ENCODE assay signal across 26 cellular contexts in genomic region chrX:10341309-10341708, GRCh38.
"Had no signal": no experiment of that assay in that cellular context is flagged by ENCODE, and none has a peak within 500 bp of the region (broad histone marks: within the 10 kb centered on the region; RNA-seq: fewer than 3 reads in every experiment).

No MANE protein-coding gene starts in this region.

- H3K27ac Mint-ChIP-seq: activated CD4-positive, alpha-beta memory T cell treated with anti-CD3 and anti-CD28 coated beads for 36 hours; activated naive CD4-positive, alpha-beta T cell treated with anti-CD3 and anti-CD28 coated beads for 36 hours; activated naive CD8-positive, alpha-beta T cell treated with anti-CD3 and anti-CD28 coated beads for 36 hours; activated T-helper 1 cell treated with anti-CD3 and anti-CD28 coated beads, Interleukin-12 subunit alpha, Interleukin-12 subunit beta, Interleukin-2, Interleukin-4 antibody, amounts not matched to agents 30 ng/mL and 10 ng/mL and 1 ng/mL, durations not matched to agents 14 hours and 24 hours and 36 hours; brain; natural killer cell treated with Interleukin-12 subunit alpha and Interleukin-12 subunit beta and Interleukin-15 and Interleukin-18, amount 100 ng/mL, for 72 hours; progenitor cell of endocrine pancreas had no signal

- H3K4me3 ChIP-seq: adrenal gland, esophagus muscularis mucosa, left lung, lower lobe of right lung, mucosa of descending colon, right lobe of liver, testis had no signal

- H3K4me1 Mint-ChIP-seq: activated naive CD8-positive, alpha-beta T cell treated with anti-CD3 and anti-CD28 coated beads for 36 hours; brain had no signal

- ATAC-seq: activated CD4-positive, CD25-positive, alpha-beta regulatory T cell treated with anti-CD3 and anti-CD28 coated beads, Interleukin-2, amount 50 U/mL, for 24 hours; left lung; lower lobe of right lung; mucosa of descending colon; natural killer cell treated with Interleukin-12 subunit alpha and Interleukin-12 subunit beta and Interleukin-15 and Interleukin-18, amount 100 ng/mL, for 72 hours; right lobe of liver; stimulated activated naive CD8-positive, alpha-beta T cell treated with anti-CD3 and anti-CD28 coated beads, Interleukin-15, Interleukin-2, amounts not matched to agents 100 U/mL and 50 U/mL, for 24 hours had no signal

- H3K27me3 ChIP-seq: esophagus muscularis mucosa, left lung, right lobe of liver, testis had no signal

- H3K9me3 ChIP-seq: adrenal gland, left lung, lower lobe of right lung, mucosa of descending colon, right lobe of liver, testis had no signal

- H3K27ac ChIP-seq: adrenal gland, esophagus muscularis mucosa, left lung, lower lobe of right lung, right lobe of liver, testis had no signal

- H3K36me3 Mint-ChIP-seq: activated CD4-positive, alpha-beta memory T cell treated with anti-CD3 and anti-CD28 coated beads for 36 hours; activated naive CD8-positive, alpha-beta T cell treated with anti-CD3 and anti-CD28 coated beads for 36 hours; brain; natural killer cell treated with Interleukin-12 subunit alpha and Interleukin-12 subunit beta and Interleukin-15 and Interleukin-18, amount 100 ng/mL, for 72 hours had no signal

- H3K27me3 Mint-ChIP-seq: activated CD4-positive, alpha-beta memory T cell treated with anti-CD3 and anti-CD28 coated beads for 36 hours; progenitor cell of endocrine pancreas had no signal

- H3K9me3 Mint-ChIP-seq: activated CD4-positive, alpha-beta memory T cell treated with anti-CD3 and anti-CD28 coated beads for 36 hours; activated naive CD4-positive, alpha-beta T cell treated with anti-CD3 and anti-CD28 coated beads for 36 hours; activated naive CD8-positive, alpha-beta T cell treated with anti-CD3 and anti-CD28 coated beads for 36 hours; activated T-helper 1 cell treated with anti-CD3 and anti-CD28 coated beads, Interleukin-12 subunit alpha, Interleukin-12 subunit beta, Interleukin-2, Interleukin-4 antibody, amounts not matched to agents 30 ng/mL and 10 ng/mL and 1 ng/mL, durations not matched to agents 14 hours and 24 hours and 36 hours; natural killer cell treated with Interleukin-12 subunit alpha and Interleukin-12 subunit beta and Interleukin-15 and Interleukin-18, amount 100 ng/mL, for 72 hours had no signal

- DNase-seq: activated CD4-positive, alpha-beta memory T cell treated with anti-CD3 and anti-CD28 coated beads for 36 hours; activated CD4-positive, alpha-beta T cell treated with anti-CD3 and anti-CD28 coated beads for 48 hours; activated CD8-positive, alpha-beta memory T cell treated with anti-CD3 and anti-CD28 coated beads, Interleukin-2, amount 50 U/mL, for 4 hours; activated effector memory CD4-positive, alpha-beta T cell treated with anti-CD3 and anti-CD28 coated beads, Interleukin-2, amount 50 U/mL, for 16 hours; activated naive CD4-positive, alpha-beta T cell treated with anti-CD3 and anti-CD28 coated beads for 36 hours; activated naive CD8-positive, alpha-beta T cell treated with anti-CD3 and anti-CD28 coated beads for 36 hours; activated T-cell treated with anti-CD3 and anti-CD28 coated beads, Interleukin-2, amount 50 U/mL, for 1 hour; adrenal gland; aorta; caudate nucleus; foreskin melanocyte; left lung; lower lobe of right lung; mesendoderm; mucosa of descending colon; right lobe of liver; stimulated activated CD4-positive, alpha-beta T cell treated with anti-CD3 and anti-CD28 coated beads, Interleukin-2, amount 100 ng/mL, for 48 hours; stimulated activated naive CD8-positive, alpha-beta T cell treated with anti-CD3 and anti-CD28 coated beads, Interleukin-15, Interleukin-2, amounts not matched to agents 100 U/mL and 50 U/mL, for 24 hours; testis; trophoblast cell had no signal

- H3K4me3 Mint-ChIP-seq: activated CD4-positive, alpha-beta memory T cell treated with anti-CD3 and anti-CD28 coated beads for 36 hours; activated naive CD4-positive, alpha-beta T cell treated with anti-CD3 and anti-CD28 coated beads for 36 hours; activated naive CD8-positive, alpha-beta T cell treated with anti-CD3 and anti-CD28 coated beads for 36 hours; activated T-helper 1 cell treated with anti-CD3 and anti-CD28 coated beads, Interleukin-12 subunit alpha, Interleukin-12 subunit beta, Interleukin-2, Interleukin-4 antibody, amounts not matched to agents 30 ng/mL and 10 ng/mL and 1 ng/mL, durations not matched to agents 14 hours and 24 hours and 36 hours; brain; natural killer cell treated with Interleukin-12 subunit alpha and Interleukin-12 subunit beta and Interleukin-15 and Interleukin-18, amount 100 ng/mL, for 72 hours had no signal

- H3K36me3 ChIP-seq: adrenal gland, esophagus muscularis mucosa, left lung, lower lobe of right lung, right lobe of liver had no signal

- H3K4me1 ChIP-seq: adrenal gland, esophagus muscularis mucosa, left lung, lower lobe of right lung, right lobe of liver, testis had no signal
